In the genomic region with DNA sequence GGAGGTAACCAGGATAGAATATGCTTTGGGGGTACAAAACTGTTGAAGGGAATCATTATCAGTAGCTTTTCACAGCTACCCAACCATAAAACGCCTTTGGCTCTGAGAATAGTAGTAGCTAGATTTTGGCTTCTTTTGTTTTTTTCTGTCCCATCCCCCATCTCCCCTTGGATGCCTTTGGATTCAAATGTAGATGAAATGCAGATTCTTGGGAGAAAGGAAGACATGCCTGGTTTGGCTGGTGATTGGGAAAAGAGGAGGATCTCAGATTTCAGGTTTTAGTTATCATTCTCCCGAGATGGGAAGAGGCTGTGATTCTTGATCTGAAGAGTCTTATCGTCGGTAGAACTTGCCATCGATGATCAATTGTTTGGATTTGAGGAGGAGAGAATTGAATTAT, we compare ENCODE assay signal across 19 cellular contexts.
"Had no signal": no experiment of that assay in that cellular context is flagged by ENCODE, and none has a peak within 500 bp of the region (broad histone marks: within the 10 kb centered on the region; RNA-seq: fewer than 3 reads in every experiment).

No MANE protein-coding gene starts in this region.

- H3K27ac Mint-ChIP-seq: activated CD4-positive, alpha-beta memory T cell treated with anti-CD3 and anti-CD28 coated beads, Interleukin-2, amount 10 ng/mL, durations not matched to agents 7 days and 5 days; activated naive CD4-positive, alpha-beta T cell treated with anti-CD3 and anti-CD28 coated beads, Interleukin-2, amount 50 U/mL, for 24 hours had no signal

- H3K27ac ChIP-seq: dorsolateral prefrontal cortex, neutrophil, parathyroid adenoma, sigmoid colon, spleen, stomach, thoracic aorta, upper lobe of right lung had no signal

- H3K4me3 Mint-ChIP-seq: activated CD4-positive, alpha-beta memory T cell treated with anti-CD3 and anti-CD28 coated beads, Interleukin-2, amount 10 ng/mL, durations not matched to agents 7 days and 5 days; activated naive CD4-positive, alpha-beta T cell treated with anti-CD3 and anti-CD28 coated beads, Interleukin-2, amount 50 U/mL, for 24 hours; naive thymus-derived CD4-positive, alpha-beta T cell had no signal

- H3K9me3 ChIP-seq: gastroesophageal sphincter, neutrophil, sigmoid colon, spleen, stomach, thoracic aorta, upper lobe of right lung had no signal

- H3K36me3 Mint-ChIP-seq: activated naive CD4-positive, alpha-beta T cell treated with anti-CD3 and anti-CD28 coated beads, Interleukin-2, amount 50 U/mL, for 24 hours had no signal

- ATAC-seq: gastroesophageal sphincter; left lobe of liver; naive thymus-derived CD4-positive, alpha-beta T cell; upper lobe of right lung had no signal

- H3K9ac ChIP-seq: parathyroid adenoma had no signal

- H2AFZ ChIP-seq: parathyroid adenoma had no signal

- DNase-seq: activated CD4-positive, alpha-beta memory T cell treated with anti-CD3 and anti-CD28 coated beads, Interleukin-2, amount 10 ng/mL, durations not matched to agents 7 days and 5 days; activated effector memory CD4-positive, alpha-beta T cell treated with anti-CD3 and anti-CD28 coated beads, Interleukin-2, amount 50 U/mL, for 16 hours; activated T-cell treated with anti-CD3 and anti-CD28 coated beads, Interleukin-2, amount 50 U/mL, for 48 hours; amniotic stem cell; dorsolateral prefrontal cortex; naive thymus-derived CD4-positive, alpha-beta T cell; sigmoid colon; spleen; stimulated activated CD4-positive, alpha-beta T cell treated with anti-CD3 and anti-CD28 coated beads, Interleukin-1b, Interleukin-23, amount 100 ng/mL, for 48 hours; stomach; T-helper 1 cell; T1000; upper lobe of right lung had no signal

- H3K36me3 ChIP-seq: gastroesophageal sphincter, neutrophil, sigmoid colon, spleen, stomach, thoracic aorta, upper lobe of right lung had no signal

- H3K4me3 ChIP-seq: dorsolateral prefrontal cortex, gastroesophageal sphincter, sigmoid colon, spleen, stomach, thoracic aorta, upper lobe of right lung had no signal

- H3K27me3 ChIP-seq: dorsolateral prefrontal cortex, gastroesophageal sphincter, sigmoid colon, spleen, stomach, upper lobe of right lung had no signal
